12 cellular contexts compared by ENCODE assay signal in the genomic region with DNA sequence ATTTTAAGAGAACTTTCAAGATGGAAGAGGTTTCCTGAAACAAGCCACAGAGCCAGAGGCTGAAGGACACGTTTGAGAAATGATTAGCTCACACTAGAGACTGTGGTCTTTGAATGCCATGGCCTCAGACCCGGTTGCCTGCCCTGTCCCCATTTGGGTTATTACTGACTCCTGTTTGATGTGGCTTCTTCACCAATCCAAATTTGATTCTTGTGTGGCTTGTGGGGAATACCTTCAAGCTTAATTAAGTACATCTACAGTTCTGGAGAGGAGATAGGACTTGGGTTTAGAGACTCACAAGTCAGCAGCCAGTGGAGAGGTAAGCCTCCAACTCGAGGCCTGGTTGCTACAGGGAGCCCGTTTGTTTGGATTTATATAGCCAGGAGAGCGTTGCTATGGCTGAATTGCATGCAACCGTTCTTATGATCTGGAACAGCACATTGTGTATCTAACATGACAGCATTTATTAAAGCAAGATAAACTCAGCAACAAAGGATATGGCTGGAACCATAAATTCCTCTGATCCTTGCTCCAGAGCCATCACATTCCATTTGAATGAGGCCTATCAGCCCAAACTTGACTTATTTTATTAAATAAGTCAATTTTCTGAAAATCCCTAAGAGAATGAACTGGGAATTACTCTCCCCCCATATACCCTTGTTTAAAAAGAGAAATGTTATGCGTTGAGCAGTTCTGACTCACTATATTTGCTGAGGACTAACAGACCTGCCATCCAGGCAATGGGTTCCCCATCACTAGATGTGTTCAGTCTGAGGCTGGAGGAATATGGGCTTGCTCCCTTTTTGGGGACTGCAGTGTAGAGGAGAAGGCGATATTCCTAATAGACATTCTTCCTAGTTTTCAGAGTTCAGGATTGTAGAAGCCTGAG.
A peak's percentile ranks its signal among the peaks of the same experiment; 100 is the strongest.
DNase-seq lines count a peak whose midpoint lies in the region; ATAC-seq and TF ChIP-seq lines count a peak whose summit lies in the region.
"Had no signal": no experiment of that assay in that cellular context is flagged by ENCODE, and none has a peak within 500 bp of the region (broad histone marks: within the 10 kb centered on the region; RNA-seq: fewer than 3 reads in every experiment).

No MANE protein-coding gene starts in this region.

- H3K4me2 ChIP-seq in skeletal muscle satellite cell (ENCODE audit: low read length), result no peak overlapping the region
- H3K4me2 ChIP-seq: neural progenitor cell had no signal

- DNase-seq in DMS153 (lab: John Stamatoyannopoulos, UW) (peak; percentile 56), SW480 (ENCODE audit: low spot score) (peak; percentile 58), foreskin fibroblast (peak; percentile 54 to 71), NCI-H446 (lab: John Stamatoyannopoulos, UW) (no peak), NCI-H2107 treated with DMSO at 0.1 percent for 48 hours (lab: John Stamatoyannopoulos, UW; ENCODE audit: unreplicated experiment) (no peak)
- no peak for DNase-seq in activated CD4-positive, alpha-beta T cell treated with anti-CD3 and anti-CD28 coated beads for 4 hours
- DNase-seq: activated naive CD4-positive, alpha-beta T cell treated with anti-CD3 and anti-CD28 coated beads for 36 hours; effector memory CD8-positive, alpha-beta T cell had no signal

- TF ChIP-seq CTCF in foreskin fibroblast (IDR thresholded peaks at IDR 0.05; ENCODE audit: low read depth, low read length), result no peak

- H3K4me1 ChIP-seq in skeletal muscle satellite cell (ENCODE audit: control insufficient read depth, insufficient read depth, low read length), result peaks cover 23% of the 10 kb centered on the region
- H3K4me1 ChIP-seq: neural progenitor cell had no signal

- H3K4me3 ChIP-seq in foreskin fibroblast (ENCODE audit: low read depth in 1 of 2, low read length in 2 of 2) (no peak overlapping the region), skeletal muscle satellite cell (ENCODE audit: low read length) (no peak overlapping the region)
- H3K4me3 ChIP-seq: neural progenitor cell had no signal

- peaks cover 10% of the 10 kb centered on the region for H3K27me3 ChIP-seq in skeletal muscle satellite cell (ENCODE audit: control insufficient read depth, insufficient read depth, low read length)
- H3K27me3 ChIP-seq: neural progenitor cell had no signal

- peak overlapping the region; percentile 47 for H3K9ac ChIP-seq in skeletal muscle satellite cell (ENCODE audit: low read depth, low read length)
- H3K9ac ChIP-seq: neural progenitor cell had no signal

- no peaks in the 10 kb centered on the region for H3K36me3 ChIP-seq in skeletal muscle satellite cell (ENCODE audit: insufficient read depth, low read length)
- H3K36me3 ChIP-seq: neural progenitor cell had no signal

- no peaks in the 10 kb centered on the region for H3K9me3 ChIP-seq in skeletal muscle satellite cell (replicated peaks; ENCODE audit: low read length)

- no peak for ATAC-seq in GM21717 (IDR thresholded peaks at IDR 0.05; ENCODE audit: unreplicated experiment)
- ATAC-seq: effector memory CD8-positive, alpha-beta T cell; Right ventricle myocardium inferior had no signal

Comparison
In these comparisons a context has a peak if more than half of its experiments do, and no peak if none do; other contexts are left out.
1. DNase-seq: peak in DMS153 (single experiment), SW480 (single experiment) and foreskin fibroblast (2 of 2); none in activated CD4-positive, alpha-beta T cell treated with anti-CD3 and anti-CD28 coated beads for 4 hours (0 of 2), NCI-H446 (0 of 2) and NCI-H2107 treated with DMSO at 0.1 percent for 48 hours (single experiment).